Comparison of ENCODE assay signal across 9 cellular contexts in the genomic region with DNA sequence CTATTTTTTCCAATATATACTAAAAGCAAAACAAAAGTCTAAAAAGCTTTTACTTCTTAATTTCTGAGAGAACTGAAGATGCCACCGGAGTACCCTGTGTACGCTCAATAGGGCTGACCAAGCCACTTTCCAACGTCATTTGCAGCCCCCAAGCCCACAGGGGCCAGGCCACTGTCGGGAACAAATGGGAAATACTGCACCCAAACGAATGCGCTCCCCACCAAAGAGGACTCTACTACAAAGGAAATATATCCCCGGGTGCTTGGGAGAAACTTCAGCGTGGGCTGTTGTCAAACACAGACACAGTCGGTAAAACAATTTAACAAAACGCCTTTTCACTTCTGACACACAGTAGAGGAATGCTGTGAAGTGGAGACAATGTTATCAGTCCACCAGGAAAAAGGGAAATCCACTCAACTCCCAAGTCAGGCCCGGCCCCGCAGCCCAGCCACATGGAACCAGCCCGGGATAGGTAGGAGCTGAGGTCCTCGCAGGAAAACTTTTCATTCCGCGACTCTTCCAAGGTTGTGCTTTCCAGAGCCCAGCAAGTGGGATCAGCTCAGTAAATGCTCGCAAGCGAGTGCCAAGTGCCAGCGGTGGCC. TPM values are rescaled to one million over a fixed set of nuclear protein-coding genes. Genes with fewer than 3 reads are reported as not detected.
A peak's percentile ranks its signal among the peaks of the same experiment; 100 is the strongest.
DNase-seq lines count a peak whose midpoint lies in the region; ATAC-seq and TF ChIP-seq lines count a peak whose summit lies in the region.
"Had no signal": no experiment of that assay in that cellular context is flagged by ENCODE, and none has a peak within 500 bp of the region (broad histone marks: within the 10 kb centered on the region; RNA-seq: fewer than 3 reads in every experiment).

No MANE protein-coding gene starts in this region.

- peak; percentile 45 to 71 for ATAC-seq in lower lobe of right lung
- ATAC-seq in omental fat pad (ENCODE audit: low FRiP score): no peak
- no peak for ATAC-seq in HG03460 (IDR thresholded peaks at IDR 0.05; ENCODE audit: unreplicated experiment)

- H3K4me3 ChIP-seq in BJ (ENCODE audit: low read depth, low read length): peak overlapping the region; percentile 68
- H3K4me3 ChIP-seq in choroid plexus epithelial cell (ENCODE audit: low read depth, low read length): peak overlapping the region; percentile 74
- H3K4me3 ChIP-seq in lower lobe of right lung: peak overlapping the region; percentile 75
- H3K4me3 ChIP-seq in vagina: peak overlapping the region; percentile 72 to 87

- H3K4me1 ChIP-seq in lower lobe of right lung (peaks cover 33% of the 10 kb centered on the region), vagina (peaks cover 62% of the 10 kb centered on the region)

- H3K27ac ChIP-seq in KOPT-K1 (ENCODE audit: low read depth, low read length, poor library complexity, severe bottlenecking) (peak overlapping the region; percentile 76), lower lobe of right lung (peak overlapping the region; percentile 87), vagina (peak overlapping the region; percentile 95)
- H3K27ac ChIP-seq: neutrophil had no signal

- intact Hi-C loops in lower lobe of right lung (cut with DNase I): no loop called here
- intact Hi-C loops in vagina (cut with DNase I): loop anchor here (10.0 kb wide), 1 partner anchor 149 kb away; no protein-coding TSS in a partner anchor

- no peak for TF ChIP-seq POLR2A in vagina (IDR thresholded peaks at IDR 0.05)

- H3K36me3 ChIP-seq in BJ (ENCODE audit: control insufficient read depth, insufficient read depth, low read length) (no peaks in the 10 kb centered on the region), KOPT-K1 (ENCODE audit: insufficient read depth, low read length) (no peaks in the 10 kb centered on the region), lower lobe of right lung (no peaks in the 10 kb centered on the region), vagina (no peaks in the 10 kb centered on the region)
- H3K36me3 ChIP-seq: neutrophil had no signal

- DNase-seq in BJ (ENCODE audit: low read depth) (no peak), choroid plexus epithelial cell (ENCODE audit: low read depth) (peak; percentile 48), lower lobe of right lung (no peak), vagina (ENCODE audit: extremely low spot score in 2 of 2) (no peak), omental fat pad (ENCODE audit: low spot score) (no peak)
- DNase-seq in effector CD4-positive, alpha-beta T cell: no peak

- H3K27me3 ChIP-seq in BJ (ENCODE audit: control insufficient read depth, insufficient read depth, low read length) (no peaks in the 10 kb centered on the region), lower lobe of right lung (ENCODE audit: low read depth) (peaks cover 3% of the 10 kb centered on the region), vagina (no peaks in the 10 kb centered on the region)

- CTCF ChIA-PET in BJ (lab: Yijun Ruan, JAX): interaction anchor here (1.3 kb wide), 1 partner anchor 16 kb away, joined by 3 read pairs; no protein-coding TSS in a partner anchor

- no peaks in the 10 kb centered on the region for H3K9me3 ChIP-seq in KOPT-K1 (ENCODE audit: insufficient read depth, low read length, poor library complexity, severe bottlenecking)
- no peaks in the 10 kb centered on the region for H3K9me3 ChIP-seq in lower lobe of right lung
- no peaks in the 10 kb centered on the region for H3K9me3 ChIP-seq in vagina
- H3K9me3 ChIP-seq: neutrophil had no signal

- POLR2A ChIA-PET in BJ (lab: Charles Lee): no interaction called here

- TF ChIP-seq CTCF in BJ (IDR thresholded peaks at IDR 0.05; ENCODE audit: insufficient read depth, low read depth, low read length): no peak
- no peak for TF ChIP-seq CTCF in choroid plexus epithelial cell (conservative IDR thresholded peaks at IDR 0.05; ENCODE audit: low read depth, low read length)
- no peak for TF ChIP-seq CTCF in lower lobe of right lung (IDR thresholded peaks at IDR 0.05)
- no peak for TF ChIP-seq CTCF in vagina (IDR thresholded peaks at IDR 0.05)
- no peak for TF ChIP-seq CTCF in omental fat pad (IDR thresholded peaks at IDR 0.05)

RNA-seq across cellular contexts. Expression of gene PARD3, which starts 1.4 kb away (rescaled TPM):
- 17.7 and 25.4 TPM in 2 replicates for polyA plus RNA-seq in BJ (2011; rRNA removed)
- polyA minus RNA-seq in BJ (2011; rRNA and poly(A)+ RNA removed): 22.1 and 25.6 TPM in 2 replicates
- 34.1 TPM for total RNA-seq in lower lobe of right lung
- total RNA-seq in vagina: 95.5 TPM
- total RNA-seq in omental fat pad: 10 to 100 TPM; 30.9 to 54.6 (median 40.0) TPM

Comparison
In these comparisons a context has a peak if more than half of its experiments do, and no peak if none do; other contexts are left out.
1. ATAC-seq: peak in lower lobe of right lung (2 of 2); none in omental fat pad (single experiment) and HG03460 (single experiment).
2. Peak in every context shown above with its lines, with median percentiles within 50 percentile points of each other: H3K4me3 ChIP-seq and H3K27ac ChIP-seq.